17 cellular contexts compared by ENCODE assay signal in the genomic region with DNA sequence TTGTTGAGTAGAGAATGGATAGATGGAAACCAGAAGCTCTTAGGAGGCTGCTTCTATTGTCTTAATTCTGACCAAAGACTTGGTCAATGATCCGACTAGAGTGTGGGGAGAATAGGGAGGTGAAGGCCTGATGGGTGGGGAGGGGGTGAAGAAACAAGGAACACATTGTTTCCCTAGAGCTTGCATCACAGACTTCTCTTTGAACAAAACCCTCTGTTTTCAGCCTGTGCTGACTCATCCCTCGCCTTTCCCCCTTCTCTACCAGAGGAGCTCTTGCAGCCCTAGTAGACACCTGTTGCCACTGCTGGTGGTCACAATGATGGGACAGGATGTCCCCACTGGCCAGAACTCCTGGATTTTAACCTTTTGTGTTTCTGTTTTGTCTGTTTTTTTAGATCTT. TPM values are rescaled to one million over a fixed set of nuclear protein-coding genes. Genes with fewer than 3 reads are reported as not detected.
DNase-seq lines count a peak whose midpoint lies in the region; ATAC-seq, FAIRE-seq and TF ChIP-seq lines count a peak whose summit lies in the region.
"Had no signal": no experiment of that assay in that cellular context is flagged by ENCODE, and none has a peak within 500 bp of the region (broad histone marks: within the 10 kb centered on the region; RNA-seq: fewer than 3 reads in every experiment).

No MANE protein-coding gene starts in this region.

- no peaks in the 10 kb centered on the region for H3K79me2 ChIP-seq in keratinocyte (ENCODE audit: control insufficient read depth, insufficient read depth, low read length)

- TF ChIP-seq RAD21 in A549 (conservative IDR thresholded peaks at IDR 0.05 in 1 of 2, IDR thresholded peaks at IDR 0.05 in 1 of 2): no peak

- H2AFZ ChIP-seq in keratinocyte (ENCODE audit: control insufficient read depth, low read length): no peak overlapping the region

- POLR2A ChIA-PET in A549 (lab: Yijun Ruan, JAX): interaction anchor here (0.6 kb wide), 1 partner anchor 219 kb away, joined by 7 read pairs; no protein-coding TSS in a partner anchor

- no peaks in the 10 kb centered on the region for H3K27me3 ChIP-seq in keratinocyte (ENCODE audit: control insufficient read depth, extremely low read depth, insufficient read depth, low read length)

- no peak for FAIRE-seq in A549 (lab: Jason Lieb, UNC)
- FAIRE-seq in keratinocyte (lab: Jason Lieb, UNC): peak; percentile 69

- dilution Hi-C loops in keratinocyte (cut with MboI; ENCODE audit: extremely low pct_ligation_motif_present, low sequenced_read_pairs): no loop called here

- CTCF ChIA-PET in A549 (lab: Yijun Ruan, JAX): interaction anchor here (0.6 to 3.5 kb wide), 7 partner anchors 11 to 207 kb away, joined by 3 to 13 read pairs (median 3); no protein-coding TSS in a partner anchor

- H3K9me1 ChIP-seq in keratinocyte (ENCODE audit: control insufficient read depth, extremely low read depth, insufficient read depth, low read length): no peaks in the 10 kb centered on the region

- H3K9ac ChIP-seq in keratinocyte (ENCODE audit: control insufficient read depth, extremely low read depth, insufficient read depth, low read length): no peak overlapping the region

- H3K4me2 ChIP-seq in A549: peak overlapping the region; percentile 40
- no peak overlapping the region for H3K4me2 ChIP-seq in keratinocyte (ENCODE audit: control insufficient read depth, extremely low read depth, insufficient read depth, low read depth, low read length)

- H3K4me1 ChIP-seq in A549: peaks cover 25% of the 10 kb centered on the region
- H3K4me1 ChIP-seq in keratinocyte (ENCODE audit: control insufficient read depth, extremely low read depth, insufficient read depth, low read length): peaks cover 6% of the 10 kb centered on the region

- 58% methylated on average over 2 of the region's 2 CpGs for WGBS in A549 (ENCODE audit: missing lambda C conversion rate)

- no peak for TF ChIP-seq EP300 in A549 (IDR thresholded peaks at IDR 0.05)

- H3K36me3 ChIP-seq in keratinocyte (ENCODE audit: control insufficient read depth in 2 of 2, extremely low read depth in 1 of 2, insufficient read depth in 2 of 2, low read length in 2 of 2): no peaks in the 10 kb centered on the region
- H3K36me3 ChIP-seq: neutrophil had no signal

- TF ChIP-seq POLR2A in A549 (IDR thresholded peaks at IDR 0.05; ENCODE audit: low read length): no peak

- H3K9me3 ChIP-seq in A549 (no peaks in the 10 kb centered on the region), keratinocyte (ENCODE audit: control insufficient read depth, low read depth, low read length) (no peaks in the 10 kb centered on the region)
- H3K9me3 ChIP-seq: neutrophil had no signal

- TF ChIP-seq CTCF in A549 (IDR thresholded peaks at IDR 0.05): no peak
- no peak for TF ChIP-seq CTCF in keratinocyte (optimal IDR thresholded peaks at IDR 0.05 in 1 of 3, IDR thresholded peaks at IDR 0.05 in 1 of 3, conservative IDR thresholded peaks at IDR 0.05 in 1 of 3; ENCODE audit: extremely low read depth in 1 of 3, insufficient read depth in 2 of 3, low read length in 3 of 3)

- H3K27ac ChIP-seq in A549 (peak overlapping the region; percentile 40 to 64; a peak in 5 of 6 replicates), angular gyrus (ENCODE audit: low read depth, low read length) (peak overlapping the region; percentile 80), keratinocyte (ENCODE audit: control insufficient read depth, insufficient read depth, low read length) (no peak overlapping the region)
- H3K27ac ChIP-seq: neutrophil had no signal

- DNase-seq in A549 (ENCODE audit: low read depth in 1 of 2, low spot score in 1 of 2) (peak; percentile 19 to 47), HT-29 (ENCODE audit: low spot score) (peak; percentile 87), keratinocyte (ENCODE audit: low read depth, low spot score) (no peak), NCI-H2196 treated with DMSO at 0.1 percent for 48 hours (lab: John Stamatoyannopoulos, UW; ENCODE audit: unreplicated experiment) (no peak), HK-2 (ENCODE audit: unreplicated experiment) (no peak)
- DNase-seq: activated CD4-positive, CD25-positive, alpha-beta regulatory T cell treated with anti-CD3 and anti-CD28 coated beads, Interleukin-2, amount 50 U/mL, for 72 hours; activated T-cell treated with anti-CD3 and anti-CD28 coated beads, Interleukin-2, amount 50 U/mL, for 72 hours; DND-41; effector memory CD8-positive, alpha-beta T cell; NCI-H187 had no signal

- H4K20me1 ChIP-seq in keratinocyte (ENCODE audit: control insufficient read depth, extremely low read depth, insufficient read depth, low read length): no peaks in the 10 kb centered on the region

- H3K4me3 ChIP-seq in A549 (no peak overlapping the region), keratinocyte (ENCODE audit: control insufficient read depth in 2 of 3, extremely low read depth in 1 of 3, insufficient read depth in 2 of 3, low read depth in 1 of 3, low read length in 3 of 3) (no peak overlapping the region)

- ATAC-seq in A549 (peak; percentile 55 to 66; a peak in 4 of 6 replicates), GM18909 (IDR thresholded peaks at IDR 0.05; ENCODE audit: poor library complexity, unreplicated experiment) (no peak), HG02884 (IDR thresholded peaks at IDR 0.05; ENCODE audit: unreplicated experiment) (no peak)
- ATAC-seq: activated T-cell treated with anti-CD3 and anti-CD28 coated beads, Interleukin-2, amount 50 U/mL, for 72 hours; effector memory CD8-positive, alpha-beta T cell had no signal

TF ChIP-seq in A549, 52 proteins besides CTCF, POLR2A, EP300 and RAD21:
- 0 out of 4 replicates have a peak, but pooled peaks of 1 of the 2 experiments have one; percentile 10 for TF ChIP-seq CEBPB (IDR thresholded peaks at IDR 0.05)
- no peak for TF ChIP-seq POLR2AphosphoS2 (conservative IDR thresholded peaks at IDR 0.05; ENCODE audit: low read length)
- TF ChIP-seq FOSL2 (IDR thresholded peaks at IDR 0.05): peak; percentile 13; the same call in 1 of the 2 replicates
- no peak for TF ChIP-seq FOSL2 (CRISPR knock-in tag; IDR thresholded peaks at IDR 0.05)
- TF ChIP-seq CBX8 (IDR thresholded peaks at IDR 0.05): no peak
- no peak for TF ChIP-seq ELK1 (IDR thresholded peaks at IDR 0.05; ENCODE audit: low read depth, low read length)

RNA-seq across cellular contexts. Expression of gene CISTR, which starts 46.8 kb away (rescaled TPM):
- polyA plus RNA-seq in A549 (2011; rRNA removed): not detected in 2 replicates
- polyA plus RNA-seq in A549 (2012; cell fraction: cytosol; rRNA removed): not detected in 2 replicates
- polyA plus RNA-seq in A549 (2012; cell fraction: nucleus; rRNA removed): not detected in 2 replicates
- not detected in 3 replicates for polyA plus RNA-seq in A549 (2017; fragmentation: RNase III; extraction: RNeasy Plus Mini Kit Qiagen cat#74134 plus additional on column Dnase treatment)
- not detected in 2 replicates for polyA minus RNA-seq in A549 (2011; rRNA and poly(A)+ RNA removed)
- not detected in 2 replicates for total RNA-seq in HT-29 (2014; rRNA removed; shearing (Covaris generic))
- polyA plus RNA-seq in keratinocyte: not detected in 3 replicates
- polyA plus RNA-seq in keratinocyte (2011; ENCODE audit: low read depth): not detected
- not detected in 2 replicates for polyA plus RNA-seq in keratinocyte (2011; cell fraction: cytosol; rRNA removed)
- not detected in 2 replicates for polyA plus RNA-seq in keratinocyte (2011; cell fraction: nucleus; rRNA removed)
- not detected in 2 replicates for polyA plus RNA-seq in keratinocyte (2012; ENCODE audit: low replicate concordance)
- polyA minus RNA-seq in keratinocyte: not detected in 3 replicates
- polyA minus RNA-seq in keratinocyte (2011; cell fraction: cytosol; rRNA and poly(A)+ RNA removed): not detected
- polyA minus RNA-seq in keratinocyte (2011; cell fraction: nucleus; rRNA and poly(A)+ RNA removed): not detected in 2 replicates
- total RNA-seq: activated T-cell treated with anti-CD3 and anti-CD28 coated beads, Interleukin-2, amount 50 U/mL, for 72 hours; lower leg skin; ureter had no signal
- polyA plus RNA-seq: IgD-negative memory B cell had no signal

Comparison
In these comparisons a context has a peak if more than half of its experiments do, and no peak if none do; other contexts are left out.
1. ATAC-seq: peak in A549 (2 of 2); none in GM18909 (single experiment) and HG02884 (single experiment).
2. DNase-seq: peak in A549 (2 of 2) and HT-29 (single experiment); none in keratinocyte (single experiment), NCI-H2196 treated with DMSO at 0.1 percent for 48 hours (single experiment) and HK-2 (single experiment).